Comparison of ENCODE assay signal across 37 cellular contexts in genomic region chr17:73621685-73622084, GRCh38.
"Had no signal": no experiment of that assay in that cellular context is flagged by ENCODE, and none has a peak within 500 bp of the region (broad histone marks: within the 10 kb centered on the region; RNA-seq: fewer than 3 reads in every experiment).

No MANE protein-coding gene starts in this region.

- H3K9me3 ChIP-seq: ascending aorta had no signal

- H3K27me3 ChIP-seq: ascending aorta, cardiac muscle cell had no signal

- FAIRE-seq: bronchial epithelial cell, TTC549 had no signal

- H3K9me3 Mint-ChIP-seq: activated CD4-positive, alpha-beta memory T cell treated with anti-CD3 and anti-CD28 coated beads, Interleukin-2, amount 10 ng/mL, durations not matched to agents 7 days and 5 days; activated T-cell treated with anti-CD3 and anti-CD28 coated beads, Interleukin-2, amount 50 U/mL, for 24 hours; central memory CD8-positive, alpha-beta T cell had no signal

- H3K36me3 ChIP-seq: ascending aorta, cardiac muscle cell had no signal

- H3K27me3 Mint-ChIP-seq: activated CD4-positive, alpha-beta T cell treated with anti-CD3 and anti-CD28 coated beads for 36 hours; activated naive CD4-positive, alpha-beta T cell treated with anti-CD3 and anti-CD28 coated beads, Interleukin-2, amount 50 U/mL, for 24 hours; activated naive CD8-positive, alpha-beta T cell; activated naive CD8-positive, alpha-beta T cell treated with anti-CD3 and anti-CD28 coated beads, Interleukin-2, amount 50 U/mL, for 24 hours; activated T-cell treated with anti-CD3 and anti-CD28 coated beads, Interleukin-2, amount 50 U/mL, for 24 hours; brain had no signal

- ATAC-seq: activated CD4-positive, alpha-beta T cell treated with anti-CD3 and anti-CD28 coated beads for 36 hours; activated CD4-positive, CD25-positive, alpha-beta regulatory T cell treated with anti-CD3 and anti-CD28 coated beads, Interleukin-2, amount 50 U/mL, for 24 hours; activated CD8-positive, alpha-beta memory T cell treated with anti-CD3 and anti-CD28 coated beads, Interleukin-2, amount 10 ng/mL, durations not matched to agents 7 days and 5 days; activated CD8-positive, alpha-beta T cell treated with anti-CD3 and anti-CD28 coated beads, Interleukin-2, amount 10 ng/mL, durations not matched to agents 7 days and 5 days; activated naive CD8-positive, alpha-beta T cell treated with anti-CD3 and anti-CD28 coated beads, Interleukin-2, amount 50 U/mL, for 24 hours had no signal

- H3K4me3 ChIP-seq: ascending aorta, cardiac muscle cell had no signal

- H3K4me3 Mint-ChIP-seq: activated CD4-positive, alpha-beta memory T cell treated with anti-CD3 and anti-CD28 coated beads, Interleukin-2, amount 10 ng/mL, durations not matched to agents 7 days and 5 days; activated CD4-positive, alpha-beta T cell treated with anti-CD3 and anti-CD28 coated beads for 36 hours; activated CD4-positive, alpha-beta T cell treated with anti-CD3 and anti-CD28 coated beads, Interleukin-2, amount 10 ng/mL, durations not matched to agents 7 days and 5 days; activated CD8-positive, alpha-beta memory T cell treated with anti-CD3 and anti-CD28 coated beads, Interleukin-2, amount 10 ng/mL, durations not matched to agents 7 days and 5 days; activated CD8-positive, alpha-beta T cell treated with anti-CD3 and anti-CD28 coated beads, Interleukin-2, amount 10 ng/mL, durations not matched to agents 7 days and 5 days; activated naive CD4-positive, alpha-beta T cell treated with anti-CD3 and anti-CD28 coated beads, Interleukin-2, amount 10 ng/mL, durations not matched to agents 7 days and 5 days; activated naive CD4-positive, alpha-beta T cell treated with anti-CD3 and anti-CD28 coated beads, Interleukin-2, amount 50 U/mL, for 24 hours; activated naive CD8-positive, alpha-beta T cell; activated naive CD8-positive, alpha-beta T cell treated with anti-CD3 and anti-CD28 coated beads, Interleukin-2, amount 10 ng/mL, durations not matched to agents 7 days and 5 days; activated naive CD8-positive, alpha-beta T cell treated with anti-CD3 and anti-CD28 coated beads, Interleukin-2, amount 50 U/mL, for 24 hours; activated T-cell treated with anti-CD3 and anti-CD28 coated beads, Interleukin-2, amount 50 U/mL, for 24 hours; brain; central memory CD8-positive, alpha-beta T cell; T-helper 1 cell treated with Interleukin-12 subunit alpha and Interleukin-12 subunit beta and Interleukin-4 antibody, amounts not matched to agents 30 μg/mL and 1 μg/mL, for 36 hours; T-helper 2 cell treated with Interferon-gamma antibody and Interleukin-4, amounts not matched to agents 5 μg/mL and 100 μg/mL, for 36 hours had no signal

- DNase-seq: activated CD4-positive, alpha-beta memory T cell treated with anti-CD3 and anti-CD28 coated beads, Interleukin-2, amount 10 ng/mL, durations not matched to agents 7 days and 5 days; activated CD4-positive, alpha-beta T cell treated with anti-CD3 and anti-CD28 coated beads for 1 hour; activated CD4-positive, alpha-beta T cell treated with anti-CD3 and anti-CD28 coated beads for 36 hours; activated CD4-positive, alpha-beta T cell treated with anti-CD3 and anti-CD28 coated beads for 48 hours; activated CD4-positive, alpha-beta T cell treated with anti-CD3 and anti-CD28 coated beads, Interleukin-2, amount 10 ng/mL, durations not matched to agents 7 days and 5 days; activated CD4-positive, alpha-beta T cell treated with anti-CD3 and anti-CD28 coated beads, Interleukin-2, amount 50 U/mL, for 48 hours; activated CD4-positive, CD25-positive, alpha-beta regulatory T cell; activated CD8-positive, alpha-beta memory T cell treated with anti-CD3 and anti-CD28 coated beads for 24 hours; activated CD8-positive, alpha-beta memory T cell treated with anti-CD3 and anti-CD28 coated beads, Interleukin-2, amount 10 ng/mL, durations not matched to agents 7 days and 5 days; activated CD8-positive, alpha-beta memory T cell treated with anti-CD3 and anti-CD28 coated beads, Interleukin-2, amount 50 U/mL, for 48 hours; activated CD8-positive, alpha-beta T cell treated with anti-CD3 and anti-CD28 coated beads, Interleukin-2, amount 10 ng/mL, durations not matched to agents 7 days and 5 days; activated effector memory CD4-positive, alpha-beta T cell treated with Interleukin-2 at 50 U/mL for 16 hours; activated gamma-delta T cell; activated naive CD4-positive, alpha-beta T cell treated with anti-CD3 and anti-CD28 coated beads, Interleukin-2, amount 10 ng/mL, durations not matched to agents 7 days and 5 days; activated naive CD4-positive, alpha-beta T cell treated with Interleukin-2 at 50 U/mL for 16 hours; activated naive CD8-positive, alpha-beta T cell treated with anti-CD3 and anti-CD28 coated beads, Interleukin-2, amount 10 ng/mL, durations not matched to agents 7 days and 5 days; activated naive CD8-positive, alpha-beta T cell treated with anti-CD3 and anti-CD28 coated beads, Interleukin-2, amount 50 U/mL, for 24 hours; activated T-cell treated with anti-CD3 and anti-CD28 coated beads, Interleukin-2, amount 50 U/mL, for 24 hours; activated T-cell treated with anti-CD3 and anti-CD28 coated beads, Interleukin-2, amount 50 U/mL, for 48 hours; amygdala; anterior cingulate cortex; cerebellar nuclear complex; T-helper 2 cell; T-helper 9 cell had no signal

- H3K27ac Mint-ChIP-seq: activated CD4-positive, alpha-beta memory T cell treated with anti-CD3 and anti-CD28 coated beads, Interleukin-2, amount 10 ng/mL, durations not matched to agents 7 days and 5 days; activated CD4-positive, alpha-beta T cell treated with anti-CD3 and anti-CD28 coated beads for 36 hours; activated CD4-positive, alpha-beta T cell treated with anti-CD3 and anti-CD28 coated beads, Interleukin-2, amount 10 ng/mL, durations not matched to agents 7 days and 5 days; activated CD8-positive, alpha-beta memory T cell treated with anti-CD3 and anti-CD28 coated beads, Interleukin-2, amount 10 ng/mL, durations not matched to agents 7 days and 5 days; activated CD8-positive, alpha-beta T cell treated with anti-CD3 and anti-CD28 coated beads, Interleukin-2, amount 10 ng/mL, durations not matched to agents 7 days and 5 days; activated naive CD4-positive, alpha-beta T cell treated with anti-CD3 and anti-CD28 coated beads, Interleukin-2, amount 10 ng/mL, durations not matched to agents 7 days and 5 days; activated naive CD4-positive, alpha-beta T cell treated with anti-CD3 and anti-CD28 coated beads, Interleukin-2, amount 50 U/mL, for 24 hours; activated naive CD8-positive, alpha-beta T cell; activated naive CD8-positive, alpha-beta T cell treated with anti-CD3 and anti-CD28 coated beads, Interleukin-2, amount 10 ng/mL, durations not matched to agents 7 days and 5 days; activated naive CD8-positive, alpha-beta T cell treated with anti-CD3 and anti-CD28 coated beads, Interleukin-2, amount 50 U/mL, for 24 hours; activated T-cell treated with anti-CD3 and anti-CD28 coated beads, Interleukin-2, amount 50 U/mL, for 24 hours; activated T-helper 2 cell treated with anti-CD3 and anti-CD28 coated beads, Interferon-gamma antibody, Interleukin-2, Interleukin-4, amounts not matched to agents 10 μg/mL and 5 μg/mL and 100 μg/mL, durations not matched to agents 14 hours and 24 hours and 36 hours; T-helper 1 cell treated with Interleukin-12 subunit alpha and Interleukin-12 subunit beta and Interleukin-4 antibody, amounts not matched to agents 30 μg/mL and 1 μg/mL, for 36 hours; T-helper 2 cell treated with Interferon-gamma antibody and Interleukin-4, amounts not matched to agents 5 μg/mL and 100 μg/mL, for 36 hours had no signal

- H3K27ac ChIP-seq: ascending aorta, VCaP had no signal

- H3K4me1 Mint-ChIP-seq: activated CD4-positive, alpha-beta memory T cell treated with anti-CD3 and anti-CD28 coated beads, Interleukin-2, amount 10 ng/mL, durations not matched to agents 7 days and 5 days; activated CD4-positive, alpha-beta T cell treated with anti-CD3 and anti-CD28 coated beads for 36 hours; activated CD4-positive, alpha-beta T cell treated with anti-CD3 and anti-CD28 coated beads, Interleukin-2, amount 10 ng/mL, durations not matched to agents 7 days and 5 days; activated CD8-positive, alpha-beta memory T cell treated with anti-CD3 and anti-CD28 coated beads, Interleukin-2, amount 10 ng/mL, durations not matched to agents 7 days and 5 days; activated naive CD4-positive, alpha-beta T cell treated with anti-CD3 and anti-CD28 coated beads, Interleukin-2, amount 10 ng/mL, durations not matched to agents 7 days and 5 days; central memory CD8-positive, alpha-beta T cell had no signal
